10 cellular contexts compared by ENCODE assay signal in the genomic region with DNA sequence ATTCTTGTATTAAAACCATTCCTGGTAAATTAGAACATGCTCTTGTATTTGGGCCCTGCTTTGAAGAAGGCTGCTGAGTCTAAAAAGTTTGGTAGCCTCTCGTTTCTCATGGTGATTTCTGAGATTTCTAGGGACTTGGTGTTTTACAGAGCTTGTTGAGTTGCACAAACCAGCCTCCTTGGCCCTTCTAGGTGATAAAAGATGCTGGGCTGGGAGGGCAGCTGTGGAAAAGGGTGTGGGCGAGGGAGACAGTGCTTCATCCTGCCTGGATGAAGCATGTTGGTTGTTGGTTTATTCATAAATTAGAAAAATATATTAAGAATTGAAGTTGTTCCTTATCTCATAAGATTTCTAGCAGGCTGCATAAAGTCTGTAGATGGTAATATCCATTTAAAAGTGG.
A peak's percentile ranks its signal among the peaks of the same experiment; 100 is the strongest.
DNase-seq lines count a peak whose midpoint lies in the region; ATAC-seq and TF ChIP-seq lines count a peak whose summit lies in the region.
"Had no signal": no experiment of that assay in that cellular context is flagged by ENCODE, and none has a peak within 500 bp of the region (broad histone marks: within the 10 kb centered on the region; RNA-seq: fewer than 3 reads in every experiment).

No MANE protein-coding gene starts in this region.

- peaks cover 50 to 69% (median 57%) of the 10 kb centered on the region in 10 experiments for H3K4me1 ChIP-seq in BLaER1 treated with 17β-estradiol and CSF1 and Interleukin-3, amounts not matched to agents 10 nM and 100 nM
- peaks cover 65% of the 10 kb centered on the region for H3K4me1 ChIP-seq in RWPE2 (ENCODE audit: insufficient read depth, poor library complexity, severe bottlenecking)
- peaks cover 26 to 83% (median 54%) of the 10 kb centered on the region in 3 donors for H3K4me1 ChIP-seq in esophagus squamous epithelium

- no peaks in the 10 kb centered on the region; a peak in 1 of 22 replicates for H3K9me3 ChIP-seq in BLaER1 treated with 17β-estradiol and CSF1 and Interleukin-3, amounts not matched to agents 10 nM and 100 nM (replicated peaks in 1 of 11)
- H3K9me3 ChIP-seq in RWPE2 (ENCODE audit: severe bottlenecking), result no peaks in the 10 kb centered on the region
- H3K9me3 ChIP-seq in esophagus squamous epithelium, result no peaks in the 10 kb centered on the region

- no peak for TF ChIP-seq POLR2A in esophagus squamous epithelium (IDR thresholded peaks at IDR 0.05)

- peaks cover 63 to 100% (median 98%) of the 10 kb centered on the region in 11 experiments for H4K20me1 ChIP-seq in BLaER1 treated with 17β-estradiol and CSF1 and Interleukin-3, amounts not matched to agents 10 nM and 100 nM

- H3K9ac ChIP-seq in BLaER1 treated with 17β-estradiol and CSF1 and Interleukin-3, amounts not matched to agents 10 nM and 100 nM, result peak overlapping the region in 9 of 11 experiments; percentile 38 to 77 (median 66); a peak in 16 of 22 replicates

- H3K36me3 ChIP-seq in BLaER1 treated with 17β-estradiol and CSF1 and Interleukin-3, amounts not matched to agents 10 nM and 100 nM, result peaks cover 0 to 39% (median 19%) of the 10 kb centered on the region in 11 experiments; a peak in 12 of 22 replicates
- H3K36me3 ChIP-seq in RWPE2 (ENCODE audit: low read depth) (peaks cover 4% of the 10 kb centered on the region), esophagus squamous epithelium (no peaks in the 10 kb centered on the region)

- peak overlapping the region in 1 of 10 experiments; percentile 35; a peak in 1 of 20 replicates for H3K4me3 ChIP-seq in BLaER1 treated with 17β-estradiol and CSF1 and Interleukin-3, amounts not matched to agents 10 nM and 100 nM
- H3K4me3 ChIP-seq in RWPE2 (ENCODE audit: severe bottlenecking) (no peak overlapping the region), esophagus squamous epithelium (peak overlapping the region in 1 of 4 donors; percentile 49)

- no peak for TF ChIP-seq CTCF in RWPE2 (IDR thresholded peaks at IDR 0.05; ENCODE audit: poor library complexity, severe bottlenecking)
- no peak for TF ChIP-seq CTCF in esophagus squamous epithelium (IDR thresholded peaks at IDR 0.05)
- TF ChIP-seq CTCF in omental fat pad (IDR thresholded peaks at IDR 0.05), result no peak

- ATAC-seq in RWPE2 (ENCODE audit: low read depth) (0 out of 3 replicates have a peak, but pooled peaks have one; percentile 1), omental fat pad (ENCODE audit: low FRiP score) (peak; percentile 46)

- peak overlapping the region in 9 of 11 experiments; percentile 70 to 85 (median 79); a peak in 18 of 22 replicates for H3K27ac ChIP-seq in BLaER1 treated with 17β-estradiol and CSF1 and Interleukin-3, amounts not matched to agents 10 nM and 100 nM
- peak overlapping the region; percentile 81 for H3K27ac ChIP-seq in RWPE2 (ENCODE audit: poor library complexity, severe bottlenecking)
- H3K27ac ChIP-seq in esophagus squamous epithelium, result peak overlapping the region; percentile 54 to 84 (median 69)

- WGBS in esophagus squamous epithelium, 2 donors, result 11 to 21% methylated on average over 2 of the region's 2 CpGs

- H3K4me2 ChIP-seq in BLaER1 treated with 17β-estradiol and CSF1 and Interleukin-3, amounts not matched to agents 10 nM and 100 nM, result peak overlapping the region; percentile 81 to 93 (median 88); a peak in 21 of 22 replicates

- DNase-seq in RWPE2 (ENCODE audit: low spot score) (no peak), esophagus squamous epithelium (lab: John Stamatoyannopoulos, UW) (no peak), omental fat pad (ENCODE audit: low spot score) (no peak), cerebellar cortex (ENCODE audit: low spot score) (no peak), NCI-H774 (lab: John Stamatoyannopoulos, UW) (no peak), NCI-H1092 (lab: John Stamatoyannopoulos, UW) (no peak)
- no peak for DNase-seq in activated effector memory CD4-positive, alpha-beta T cell treated with Interleukin-2 at 50 U/mL for 16 hours
- DNase-seq: activated naive CD8-positive, alpha-beta T cell treated with anti-CD3 and anti-CD28 coated beads for 36 hours; NCI-H1436 treated with DMSO at 0.1 percent for 48 hours had no signal

- intact Hi-C loops in esophagus squamous epithelium (cut with DNase I), result no loop called here

- no peaks in the 10 kb centered on the region for H3K27me3 ChIP-seq in BLaER1 treated with 17β-estradiol and CSF1 and Interleukin-3, amounts not matched to agents 10 nM and 100 nM
- no peaks in the 10 kb centered on the region for H3K27me3 ChIP-seq in RWPE2 (ENCODE audit: insufficient read depth, poor library complexity, severe bottlenecking)
- no peaks in the 10 kb centered on the region for H3K27me3 ChIP-seq in esophagus squamous epithelium
